In genomic region chr6:56140090-56140489, GRCh38 we compare ENCODE assay signal across 20 cellular contexts.
A peak's percentile ranks its signal among the peaks of the same experiment; 100 is the strongest.
DNase-seq lines count a peak whose midpoint lies in the region; ATAC-seq, FAIRE-seq and TF ChIP-seq lines count a peak whose summit lies in the region.
"Had no signal": no experiment of that assay in that cellular context is flagged by ENCODE, and none has a peak within 500 bp of the region (broad histone marks: within the 10 kb centered on the region; RNA-seq: fewer than 3 reads in every experiment).

No MANE protein-coding gene starts in this region.

- POLR2A ChIA-PET in A549 (lab: Yijun Ruan, JAX), result no interaction called here

- ATAC-seq in A549 (no peak), GM21717 (IDR thresholded peaks at IDR 0.05; ENCODE audit: unreplicated experiment) (no peak), GM18498 (IDR thresholded peaks at IDR 0.05; ENCODE audit: unreplicated experiment) (no peak)
- ATAC-seq: CD8-positive, alpha-beta T cell; GM12878 had no signal

- FAIRE-seq in A549 (lab: Jason Lieb, UNC) (no peak), G401.6 (lab: Jason Lieb, UNC) (peak; percentile 48)
- FAIRE-seq: A204.1, GM12878, GM12892, GM19239 had no signal

- no peak for DNase-seq in A549 (ENCODE audit: low read depth in 1 of 2, low spot score in 1 of 2)
- DNase-seq in SK-N-MC (ENCODE audit: low read depth, low spot score), result no peak
- no peak for DNase-seq in NAMALWA (ENCODE audit: low spot score)
- DNase-seq: 8988T; AML-193; Caco-2; Calu3; CD4-positive, alpha-beta T cell; CD8-positive, alpha-beta T cell; DMS79 treated with DMSO at 0.1 percent for 48 hours; GDM1 had no signal

- TF ChIP-seq RAD21 in A549 (conservative IDR thresholded peaks at IDR 0.05 in 1 of 2, IDR thresholded peaks at IDR 0.05 in 1 of 2), result no peak

- H3K36me3 ChIP-seq in SK-N-MC (ENCODE audit: insufficient read depth, low read length), result peaks cover 84% of the 10 kb centered on the region
- H3K36me3 ChIP-seq: BLaER1 treated with 17β-estradiol and CSF1 and Interleukin-3, amounts not matched to agents 10 nM and 100 nM had no signal

- CTCF ChIA-PET in A549 (lab: Yijun Ruan, JAX), result no interaction called here

- no peak for TF ChIP-seq CTCF in A549 (IDR thresholded peaks at IDR 0.05)

- TF ChIP-seq POLR2A in A549 (IDR thresholded peaks at IDR 0.05; ENCODE audit: low read length), result no peak

- no peak for TF ChIP-seq EP300 in A549 (IDR thresholded peaks at IDR 0.05)

- no peak overlapping the region for H3K27ac ChIP-seq in A549
- H3K27ac ChIP-seq in SK-N-MC, result peak overlapping the region; percentile 85
- H3K27ac ChIP-seq: BLaER1 treated with 17β-estradiol and CSF1 and Interleukin-3, amounts not matched to agents 10 nM and 100 nM; C4-2B had no signal

- no peak overlapping the region for H3K4me2 ChIP-seq in A549
- H3K4me2 ChIP-seq: BLaER1 treated with 17β-estradiol and CSF1 and Interleukin-3, amounts not matched to agents 10 nM and 100 nM had no signal

- H3K4me3 ChIP-seq in A549 (no peak overlapping the region), SK-N-MC (peak overlapping the region; percentile 24; the same call in 1 of the 2 replicates)
- H3K4me3 ChIP-seq: BLaER1 treated with 17β-estradiol and CSF1 and Interleukin-3, amounts not matched to agents 10 nM and 100 nM; GM12878 had no signal

- H3K4me1 ChIP-seq in A549, result peaks cover 10% of the 10 kb centered on the region; the same call in 2 of the 3 replicates
- H3K4me1 ChIP-seq: BLaER1 treated with 17β-estradiol and CSF1 and Interleukin-3, amounts not matched to agents 10 nM and 100 nM; Caco-2 had no signal

- H3K9me3 ChIP-seq in A549 (no peaks in the 10 kb centered on the region), SK-N-MC (ENCODE audit: low read depth, low read length) (peaks cover 10% of the 10 kb centered on the region; the same call in 1 of the 2 replicates)
- H3K9me3 ChIP-seq: BLaER1 treated with 17β-estradiol and CSF1 and Interleukin-3, amounts not matched to agents 10 nM and 100 nM; Caco-2 had no signal

- no peak overlapping the region for H3K9ac ChIP-seq in SK-N-MC (ENCODE audit: insufficient read length)
- H3K9ac ChIP-seq: BLaER1 treated with 17β-estradiol and CSF1 and Interleukin-3, amounts not matched to agents 10 nM and 100 nM had no signal

TF ChIP-seq in A549, 52 proteins besides CTCF, POLR2A, EP300 and RAD21:
- no peak for TF ChIP-seq JUN (IDR thresholded peaks at IDR 0.05)
- TF ChIP-seq MAFK (IDR thresholded peaks at IDR 0.05; ENCODE audit: partially characterized antibody), result peak; percentile 20
